1 cellular context compared by ENCODE assay signal in genomic region chr7:46244752-46245151, GRCh38.
TF ChIP-seq lines count a peak whose summit lies in the region.

No MANE protein-coding gene starts in this region.

TF ChIP-seq in GM23338, 12 proteins besides CTCF, POLR2A, EP300 and RAD21 (continued from another document):
- no peak for TF ChIP-seq ZNF462 (CRISPR knock-in tag; IDR thresholded peaks at IDR 0.05)
